ENCODE assay signal across 9 cellular contexts in the genomic region with DNA sequence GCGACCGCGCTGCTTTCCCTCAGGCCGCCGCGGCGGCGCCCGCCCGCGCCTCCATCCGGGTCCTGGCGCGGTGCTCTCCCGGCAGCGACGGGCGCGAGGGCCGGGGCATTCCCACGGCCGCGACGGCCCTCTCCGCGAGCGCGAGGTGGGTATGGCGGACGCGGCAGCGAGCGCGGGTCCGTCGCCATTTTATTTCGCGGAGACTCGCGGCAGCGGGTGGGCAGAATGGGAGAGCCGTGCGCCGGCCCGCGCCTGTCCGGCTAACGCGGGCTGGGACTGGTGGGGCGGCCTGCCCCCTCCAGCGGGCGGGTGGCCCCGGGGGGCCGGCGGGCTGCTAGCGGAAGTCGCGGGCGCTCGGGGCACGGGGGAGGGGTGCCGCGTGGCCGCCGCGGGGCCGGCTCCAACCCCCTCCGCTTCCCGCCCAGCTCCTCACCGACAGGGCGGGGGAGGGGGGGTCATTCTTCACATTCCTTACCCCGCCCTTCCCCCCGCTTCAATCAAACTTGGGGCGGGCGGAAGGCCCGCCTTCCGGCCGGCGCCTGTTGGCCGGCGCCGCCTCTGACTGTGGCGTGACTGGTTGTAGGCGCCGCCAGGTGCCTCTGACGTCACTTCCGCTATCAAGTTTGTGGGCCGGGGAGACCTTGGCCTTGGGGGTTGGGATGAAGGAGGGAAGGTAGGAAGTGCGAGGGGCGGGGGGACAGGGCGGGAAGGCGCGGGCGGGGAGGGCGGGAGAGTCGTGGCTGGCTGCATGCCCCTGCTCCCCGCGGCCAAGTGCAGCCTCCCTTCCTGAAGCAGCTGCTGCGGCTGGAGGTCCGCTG.
DNase-seq lines count a peak whose midpoint lies in the region; ATAC-seq, FAIRE-seq and TF ChIP-seq lines count a peak whose summit lies in the region.
"Had no signal": no experiment of that assay in that cellular context is flagged by ENCODE, and none has a peak within 500 bp of the region (broad histone marks: within the 10 kb centered on the region; RNA-seq: fewer than 3 reads in every experiment).

No MANE protein-coding gene starts in this region.

- no peak for TF ChIP-seq CTCF in BJ (IDR thresholded peaks at IDR 0.05; ENCODE audit: insufficient read depth, low read depth, low read length)

- DNase-seq in BJ (ENCODE audit: low read depth) (peak; percentile 91), GM19239 (ENCODE audit: insufficient read length, low spot score) (peak; percentile 73), NCI-H510A treated with DMSO at 0.1 percent for 48 hours (lab: John Stamatoyannopoulos, UW) (peak; percentile 96)
- DNase-seq in activated CD4-positive, alpha-beta T cell treated with anti-CD3 and anti-CD28 coated beads for 4 hours: peak; percentile 95 to 96
- peak; percentile 88 to 95 (median 90) for DNase-seq in stimulated activated CD4-positive, alpha-beta T cell treated with anti-CD3 and anti-CD28 coated beads, Interleukin-1b, Interleukin-23, amount 100 ng/mL, for 24 hours (ENCODE audit: low read depth in 4 of 4, low spot score in 1 of 4)

- peak; percentile 93 for FAIRE-seq in GM19239 (lab: Jason Lieb, UNC)
- FAIRE-seq: islet of Langerhans had no signal

- POLR2A ChIA-PET in BJ (lab: Charles Lee): interaction anchor here (0.6 to 0.7 kb wide), 3 partner anchors 27 to 1741 kb away, joined by 3 to 22 read pairs (median 10); no protein-coding TSS in a partner anchor

- CTCF ChIA-PET in BJ (lab: Yijun Ruan, JAX): interaction anchor here (1.1 kb wide), 1 partner anchor 100 kb away, joined by 3 read pairs; no protein-coding TSS in a partner anchor

- peak overlapping the region; percentile 93 for H3K27ac ChIP-seq in cingulate gyrus (ENCODE audit: low read depth, low read length)
- peak overlapping the region; percentile 98 for H3K27ac ChIP-seq in layer of hippocampus (ENCODE audit: low read depth, low read length)

- H3K36me3 ChIP-seq in BJ (ENCODE audit: control insufficient read depth, insufficient read depth, low read length): no peaks in the 10 kb centered on the region

- peak; percentile 57 for ATAC-seq in HG03442 (IDR thresholded peaks at IDR 0.05; ENCODE audit: unreplicated experiment)

- H3K4me3 ChIP-seq in BJ (ENCODE audit: low read depth, low read length): peak overlapping the region; percentile 59

- H3K27me3 ChIP-seq in BJ (ENCODE audit: control insufficient read depth, insufficient read depth, low read length) (no peaks in the 10 kb centered on the region), layer of hippocampus (ENCODE audit: control insufficient read depth, insufficient read depth, low read length) (no peaks in the 10 kb centered on the region)

Comparison
In these comparisons a context has a peak if more than half of its experiments do, and no peak if none do; other contexts are left out.
1. Peak in every context shown above with its lines: DNase-seq, ATAC-seq, H3K4me3 ChIP-seq and H3K27ac ChIP-seq.